ENCODE assay signal across 19 cellular contexts in genomic region chr11:95895815-95896214, GRCh38.
"Had no signal": no experiment of that assay in that cellular context is flagged by ENCODE, and none has a peak within 500 bp of the region (broad histone marks: within the 10 kb centered on the region; RNA-seq: fewer than 3 reads in every experiment).

No MANE protein-coding gene starts in this region.

- H3K4me3 Mint-ChIP-seq: activated CD8-positive, alpha-beta T cell treated with anti-CD3 and anti-CD28 coated beads for 36 hours; activated naive CD8-positive, alpha-beta T cell; activated T-cell treated with anti-CD3 and anti-CD28 coated beads, Interleukin-2, amount 50 U/mL, for 72 hours had no signal

- H3K36me3 ChIP-seq: colonic mucosa, esophagus muscularis mucosa, pancreas had no signal

- ATAC-seq: activated CD8-positive, alpha-beta T cell treated with anti-CD3 and anti-CD28 coated beads for 36 hours; activated T-cell treated with anti-CD3 and anti-CD28 coated beads, Interleukin-2, amount 50 U/mL, for 72 hours; body of pancreas; pancreas; sciatic nerve; stimulated activated naive CD8-positive, alpha-beta T cell treated with anti-CD3 and anti-CD28 coated beads, Interleukin-15, Interleukin-2, amounts not matched to agents 100 U/mL and 50 U/mL, for 24 hours had no signal

- H3K27ac Mint-ChIP-seq: activated CD8-positive, alpha-beta T cell treated with anti-CD3 and anti-CD28 coated beads for 36 hours; activated naive CD8-positive, alpha-beta T cell; activated T-cell treated with anti-CD3 and anti-CD28 coated beads, Interleukin-2, amount 50 U/mL, for 72 hours had no signal

- H3K27me3 ChIP-seq: body of pancreas, colonic mucosa, esophagus muscularis mucosa, pancreas had no signal

- H3K4me1 ChIP-seq: body of pancreas had no signal

- H3K4me3 ChIP-seq: body of pancreas, colonic mucosa, esophagus muscularis mucosa, lung, pancreas had no signal

- H3K27me3 Mint-ChIP-seq: activated CD8-positive, alpha-beta T cell treated with anti-CD3 and anti-CD28 coated beads for 36 hours; activated naive CD8-positive, alpha-beta T cell had no signal

- DNase-seq: activated CD4-positive, alpha-beta T cell treated with anti-CD3 and anti-CD28 coated beads for 4 hours; activated CD8-positive, alpha-beta memory T cell treated with anti-CD3 and anti-CD28 coated beads, Interleukin-2, amount 50 U/mL, for 48 hours; activated CD8-positive, alpha-beta T cell treated with anti-CD3 and anti-CD28 coated beads for 36 hours; activated gamma-delta T cell; activated T-cell treated with anti-CD3 and anti-CD28 coated beads, Interleukin-2, amount 50 U/mL, for 72 hours; amniotic stem cell; body of pancreas; central memory CD4-positive, alpha-beta T cell; colonic mucosa; effector CD4-positive, alpha-beta T cell; islet precursor cell; midbrain; pancreas; stimulated activated naive CD8-positive, alpha-beta T cell treated with anti-CD3 and anti-CD28 coated beads, Interleukin-15, Interleukin-2, amounts not matched to agents 100 U/mL and 50 U/mL, for 24 hours; T-helper 9 cell had no signal

- H3K9me3 ChIP-seq: body of pancreas, colonic mucosa, esophagus muscularis mucosa, pancreas had no signal

- H3K27ac ChIP-seq: body of pancreas, colonic mucosa, esophagus muscularis mucosa, pancreas had no signal

- H3K9me3 Mint-ChIP-seq: activated CD8-positive, alpha-beta T cell treated with anti-CD3 and anti-CD28 coated beads for 36 hours; activated T-cell treated with anti-CD3 and anti-CD28 coated beads, Interleukin-2, amount 50 U/mL, for 72 hours had no signal
